ENCODE assay signal across 23 cellular contexts in genomic region chr16:88907768-88908167, GRCh38. TPM values are rescaled to one million over a fixed set of nuclear protein-coding genes. Genes with fewer than 3 reads are reported as not detected.
DNase-seq lines count a peak whose midpoint lies in the region; ATAC-seq and TF ChIP-seq lines count a peak whose summit lies in the region.
"Had no signal": no experiment of that assay in that cellular context is flagged by ENCODE, and none has a peak within 500 bp of the region (broad histone marks: within the 10 kb centered on the region; RNA-seq: fewer than 3 reads in every experiment).

No MANE protein-coding gene starts in this region.

- peaks cover 9 to 85% (median 37%) of the 10 kb centered on the region in 9 donors for H3K4me1 ChIP-seq in heart right ventricle
- H3K4me1 ChIP-seq in right atrium auricular region, result peaks cover 0 to 44% of the 10 kb centered on the region in 2 donors
- H3K4me1 ChIP-seq in RWPE2 (ENCODE audit: insufficient read depth, poor library complexity, severe bottlenecking), result peaks cover 7% of the 10 kb centered on the region
- H3K4me1 ChIP-seq: prostate gland had no signal

- TF ChIP-seq POLR2A in lower leg skin (IDR thresholded peaks at IDR 0.05), result no peak

- ATAC-seq in heart right ventricle, result no peak
- peak; percentile 82 for ATAC-seq in RWPE2 (ENCODE audit: low read depth)
- ATAC-seq in HG03097 (IDR thresholded peaks at IDR 0.05; ENCODE audit: low FRiP score, unreplicated experiment), result no peak
- ATAC-seq in HG03442 (IDR thresholded peaks at IDR 0.05; ENCODE audit: unreplicated experiment), result no peak
- ATAC-seq: natural killer cell treated with Interleukin-12 subunit alpha and Interleukin-12 subunit beta and Interleukin-15 and Interleukin-18, amount 100 ng/mL, for 72 hours had no signal

- 80 to 86% methylated on average over 4 of the region's 4 CpGs for WGBS in heart right ventricle, 2 donors
- WGBS in lower leg skin, 2 donors, result 54 to 68% methylated on average over 4 of the region's 4 CpGs

- DNase-seq in heart right ventricle (no peak), right atrium auricular region (ENCODE audit: low spot score) (no peak), RWPE2 (ENCODE audit: low spot score) (peak; percentile 85), islet precursor cell (peak; percentile 85), NCI-H345 treated with DMSO at 0.1 percent for 48 hours (lab: John Stamatoyannopoulos, UW; ENCODE audit: unreplicated experiment) (no peak), lower leg skin (ENCODE audit: low spot score in 2 of 2) (no peak)
- DNase-seq: activated CD4-positive, alpha-beta T cell treated with anti-CD3 and anti-CD28 coated beads, Interleukin-2, amount 10 ng/mL, durations not matched to agents 24 days and 14 days; activated CD8-positive, alpha-beta memory T cell treated with anti-CD3 and anti-CD28 coated beads, Interleukin-2, amount 50 U/mL, for 48 hours; activated naive CD4-positive, alpha-beta T cell treated with Interleukin-2 at 50 U/mL for 16 hours; CD4-positive, alpha-beta memory T cell; dorsolateral prefrontal cortex; hypothalamus; NCI-H146; NCI-H446 treated with DMSO at 0.1 percent for 48 hours; stimulated activated naive CD4-positive, alpha-beta T cell treated with Interleukin-2 at 50 U/mL for 16 hours; transverse colon had no signal

- no peaks in the 10 kb centered on the region for H3K27me3 ChIP-seq in heart right ventricle
- H3K27me3 ChIP-seq in right atrium auricular region, result no peaks in the 10 kb centered on the region
- no peaks in the 10 kb centered on the region for H3K27me3 ChIP-seq in RWPE2 (ENCODE audit: insufficient read depth, poor library complexity, severe bottlenecking)

- H3K9me3 ChIP-seq in heart right ventricle (no peaks in the 10 kb centered on the region), right atrium auricular region (no peaks in the 10 kb centered on the region), RWPE2 (ENCODE audit: severe bottlenecking) (no peaks in the 10 kb centered on the region)
- H3K9me3 ChIP-seq: prostate gland, transverse colon had no signal

- H3K36me3 ChIP-seq in heart right ventricle (no peaks in the 10 kb centered on the region), right atrium auricular region (no peaks in the 10 kb centered on the region), RWPE2 (ENCODE audit: low read depth) (no peaks in the 10 kb centered on the region)
- H3K36me3 ChIP-seq: prostate gland, transverse colon had no signal

- H3K27ac ChIP-seq in heart right ventricle (peak overlapping the region in 8 of 10 donors; percentile 9 to 77 (median 44)), right atrium auricular region (no peak overlapping the region), RWPE2 (ENCODE audit: poor library complexity, severe bottlenecking) (no peak overlapping the region)
- H3K27ac ChIP-seq: KMS-11, prostate gland, transverse colon had no signal

- TF ChIP-seq CTCF in heart right ventricle (IDR thresholded peaks at IDR 0.05) (no peak), right atrium auricular region (IDR thresholded peaks at IDR 0.05) (no peak), RWPE2 (IDR thresholded peaks at IDR 0.05; ENCODE audit: poor library complexity, severe bottlenecking) (peak; percentile 26), lower leg skin (IDR thresholded peaks at IDR 0.05) (no peak)

- intact Hi-C loops in heart right ventricle (cut with DNase I) (no loop called here), lower leg skin (cut with DNase I; ENCODE audit: low total_unique reads) (no loop called here)

- H3K4me3 ChIP-seq in heart right ventricle, result no peak overlapping the region
- H3K4me3 ChIP-seq in right atrium auricular region, result no peak overlapping the region
- H3K4me3 ChIP-seq in RWPE2 (ENCODE audit: severe bottlenecking), result no peak overlapping the region
- H3K4me3 ChIP-seq in lower leg skin (ENCODE audit: low read depth, poor library complexity, severe bottlenecking), result no peak overlapping the region
- H3K4me3 ChIP-seq: dorsolateral prefrontal cortex, lung, prostate gland, transverse colon had no signal

RNA-seq across cellular contexts. Expression of gene PABPN1L, which starts 41.3 kb away (rescaled TPM):
- total RNA-seq in heart right ventricle, result under 1 TPM in 1 of 10 donors, not detected in 9; 0.21 TPM
- polyA plus RNA-seq in heart right ventricle, result not detected
- total RNA-seq in right atrium auricular region, result not detected
- total RNA-seq in lower leg skin, result not detected
- total RNA-seq: activated CD4-positive, alpha-beta T cell treated with anti-CD3 and anti-CD28 coated beads, Interleukin-2, amount 10 ng/mL, durations not matched to agents 24 days and 14 days; CD4-positive, alpha-beta memory T cell; lung; natural killer cell treated with Interleukin-12 subunit alpha and Interleukin-12 subunit beta and Interleukin-15 and Interleukin-18, amount 100 ng/mL, for 72 hours; SK-MEL-5; transverse colon had no signal
- polyA plus RNA-seq: CD4-positive, alpha-beta memory T cell had no signal

RNA-seq across cellular contexts. Expression of gene TRAPPC2L, which starts 50.8 kb away (rescaled TPM):
- total RNA-seq in heart right ventricle (10 to 100 TPM; 44.5 to 58.0 (median 50.9) TPM), right atrium auricular region (10 to 100 TPM; 30.7 to 33.0 TPM), lower leg skin (10 to 100 TPM; 29.9 to 43.0 (median 38.6) TPM)
- polyA plus RNA-seq in heart right ventricle, result 10 to 100 TPM; 37.5 to 63.3 TPM

RNA-seq across cellular contexts. Expression of gene GALNS, which starts 51.0 kb away (rescaled TPM):
- total RNA-seq in heart right ventricle (10 to 100 TPM; 11.5 to 18.7 (median 13.8) TPM), right atrium auricular region (10 to 100 TPM; 12.6 to 18.8 TPM), lower leg skin (10 to 100 TPM; 17.3 to 45.6 (median 37.3) TPM)
- polyA plus RNA-seq in heart right ventricle, result 10 to 100 TPM; 13.3 to 17.6 TPM

Comparison
In these comparisons a context has a peak if more than half of its experiments do, and no peak if none do; other contexts are left out.
1. H3K27ac ChIP-seq: peak in heart right ventricle (8 of 10); none in right atrium auricular region (0 of 2) and RWPE2 (single experiment).
2. DNase-seq: peak in RWPE2 (single experiment) and islet precursor cell (single experiment); none in heart right ventricle (0 of 2), right atrium auricular region (single experiment), NCI-H345 treated with DMSO at 0.1 percent for 48 hours (single experiment) and lower leg skin (0 of 2).